11 cellular contexts compared by ENCODE assay signal in the genomic region with DNA sequence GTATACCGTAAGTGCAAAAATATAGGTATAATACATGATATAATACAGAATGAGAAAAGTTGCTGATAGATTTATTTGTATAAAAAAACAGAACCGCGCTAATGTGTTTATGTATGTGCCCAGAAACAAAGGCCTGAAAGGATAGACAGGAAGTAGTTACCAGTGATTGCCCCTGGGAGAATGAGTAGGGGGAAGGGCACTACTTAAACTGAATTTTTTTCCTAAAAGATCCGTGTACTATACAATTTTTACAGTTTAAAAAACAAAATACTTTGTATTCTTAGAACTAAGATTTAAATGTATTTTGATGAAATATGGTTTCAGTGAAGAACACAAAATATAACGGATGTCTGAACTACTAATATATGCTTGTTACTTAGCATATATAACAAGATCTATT. TPM values are rescaled to one million over a fixed set of nuclear protein-coding genes. Genes with fewer than 3 reads are reported as not detected.
A peak's percentile ranks its signal among the peaks of the same experiment; 100 is the strongest.
DNase-seq lines count a peak whose midpoint lies in the region; ATAC-seq, FAIRE-seq and TF ChIP-seq lines count a peak whose summit lies in the region.
"Had no signal": no experiment of that assay in that cellular context is flagged by ENCODE, and none has a peak within 500 bp of the region (broad histone marks: within the 10 kb centered on the region; RNA-seq: fewer than 3 reads in every experiment).

No MANE protein-coding gene starts in this region.

- H3K14ac ChIP-seq in trophoblast cell (ENCODE audit: low read length): no peak overlapping the region

- H3K79me1 ChIP-seq in trophoblast cell (ENCODE audit: low read length): peaks cover 13% of the 10 kb centered on the region

- POLR2A ChIA-PET in Panc1 (lab: Charles Lee): no interaction called here
- POLR2A ChIA-PET in endothelial cell of umbilical vein (lab: Charles Lee): no interaction called here

- H2AFZ ChIP-seq in endothelial cell of umbilical vein (ENCODE audit: low read depth, low read length) (no peak overlapping the region), trophoblast cell (ENCODE audit: insufficient read depth, low read length, poor library complexity) (no peak overlapping the region)

- H3K9me1 ChIP-seq in endothelial cell of umbilical vein (replicated peaks; ENCODE audit: control insufficient read depth, extremely low read depth, insufficient read depth, low read length): no peaks in the 10 kb centered on the region

- no peak overlapping the region for H2BK12ac ChIP-seq in trophoblast cell (ENCODE audit: low read length)

- peaks cover 46% of the 10 kb centered on the region for H3K4me1 ChIP-seq in left ventricle myocardium inferior
- H3K4me1 ChIP-seq in heart left ventricle: peaks cover 0 to 43% (median 17%) of the 10 kb centered on the region in 12 donors
- H3K4me1 ChIP-seq in Panc1 (ENCODE audit: control insufficient read depth, insufficient read depth, low read length): peaks cover 22% of the 10 kb centered on the region; the same call in 1 of the 2 replicates
- peaks cover 31% of the 10 kb centered on the region for H3K4me1 ChIP-seq in endothelial cell of umbilical vein (ENCODE audit: control insufficient read depth, extremely low read depth, insufficient read depth, low read length)
- H3K4me1 ChIP-seq in trophoblast cell (ENCODE audit: control insufficient read depth in 1 of 2, insufficient read depth in 2 of 2, low read length in 2 of 2): no peaks in the 10 kb centered on the region

- H3K36me3 Mint-ChIP-seq in type B pancreatic cell: no peaks in the 10 kb centered on the region

- H3K4me2 ChIP-seq in endothelial cell of umbilical vein (ENCODE audit: insufficient read depth, low read length) (peak overlapping the region; percentile 88), trophoblast cell (ENCODE audit: low read length) (no peak overlapping the region)

- peak overlapping the region; percentile 1 for H3K27ac ChIP-seq in left ventricle myocardium inferior (replicated peaks)
- peak overlapping the region in 1 of 12 donors; percentile 95 for H3K27ac ChIP-seq in heart left ventricle
- H3K27ac ChIP-seq in Panc1 (ENCODE audit: low read length): peak overlapping the region; percentile 88; the same call in 1 of the 2 replicates
- H3K27ac ChIP-seq in endothelial cell of umbilical vein (ENCODE audit: insufficient read depth, low read depth, low read length): no peak overlapping the region
- no peak overlapping the region for H3K27ac ChIP-seq in trophoblast cell (ENCODE audit: low read depth, low read length)

- peaks cover 25% of the 10 kb centered on the region for H3K4me1 Mint-ChIP-seq in type B pancreatic cell (ENCODE audit: unreplicated experiment)

- TF ChIP-seq CTCF in left ventricle myocardium inferior (IDR thresholded peaks at IDR 0.05; ENCODE audit: borderline replicate concordance) (no peak), heart left ventricle (IDR thresholded peaks at IDR 0.05) (no peak), Panc1 (IDR thresholded peaks at IDR 0.05) (no peak), endothelial cell of umbilical vein (IDR thresholded peaks at IDR 0.05; ENCODE audit: extremely low read depth in 1 of 2, insufficient read depth in 1 of 2, low read depth in 1 of 2, low read length in 2 of 2) (no peak), type B pancreatic cell (conservative IDR thresholded peaks at IDR 0.05) (no peak)

- H3K27me3 Mint-ChIP-seq in type B pancreatic cell: no peaks in the 10 kb centered on the region

- H3K9me3 ChIP-seq in left ventricle myocardium inferior (replicated peaks): no peaks in the 10 kb centered on the region
- H3K9me3 ChIP-seq in heart left ventricle: no peaks in the 10 kb centered on the region
- H3K9me3 ChIP-seq in Panc1 (ENCODE audit: control insufficient read depth, insufficient read depth, low read depth, low read length): no peaks in the 10 kb centered on the region
- H3K9me3 ChIP-seq in endothelial cell of umbilical vein (replicated peaks; ENCODE audit: control insufficient read depth, insufficient read depth, low read length): no peaks in the 10 kb centered on the region
- H3K9me3 ChIP-seq in trophoblast cell (ENCODE audit: insufficient read depth, low read depth, low read length): no peaks in the 10 kb centered on the region
- H3K9me3 ChIP-seq: adrenal gland, transverse colon had no signal

- intact Hi-C loops in left ventricle myocardium inferior (cut with micrococcal nuclease) (no loop called here), heart left ventricle (cut with DNase I) (loop anchor here in 5 of 10 donors (5.0 to 10.0 kb wide), 4 partner anchors 50 to 120 kb away; a partner anchor contains a TSS), Panc1 (cut with micrococcal nuclease; ENCODE audit: unreplicated experiment) (no loop called here), endothelial cell of umbilical vein (cut with micrococcal nuclease) (no loop called here)

- DNase-seq in left ventricle myocardium inferior: no peak
- DNase-seq in heart left ventricle: no peak
- DNase-seq in Panc1 (ENCODE audit: low read depth, low spot score): no peak
- DNase-seq in endothelial cell of umbilical vein (ENCODE audit: low read depth, low spot score): peak; percentile 51
- no peak for DNase-seq in type B pancreatic cell (ENCODE audit: extremely low spot score, unreplicated experiment)
- DNase-seq in trophoblast cell: no peak
- DNase-seq in GM19240 (ENCODE audit: insufficient read length, low spot score): no peak
- DNase-seq in cerebellum (ENCODE audit: low spot score): no peak
- DNase-seq: adrenal gland, transverse colon had no signal

- no peak overlapping the region for H3K23ac ChIP-seq in trophoblast cell (ENCODE audit: low read length)

- no peak overlapping the region for H3K9ac ChIP-seq in endothelial cell of umbilical vein (replicated peaks; ENCODE audit: extremely low read depth, insufficient read depth, low read length)
- H3K9ac ChIP-seq in trophoblast cell (ENCODE audit: low read length): no peak overlapping the region

- H3K27ac Mint-ChIP-seq in type B pancreatic cell: no peak overlapping the region
- H3K27ac Mint-ChIP-seq: T-helper 1 cell treated with Interleukin-12 subunit alpha and Interleukin-12 subunit beta and Interleukin-4 antibody, amounts not matched to agents 30 μg/mL and 1 μg/mL, for 36 hours had no signal

- peak; percentile 70 for FAIRE-seq in endothelial cell of umbilical vein (lab: Jason Lieb, UNC)

- H3K36me3 ChIP-seq in left ventricle myocardium inferior (no peaks in the 10 kb centered on the region), heart left ventricle (no peaks in the 10 kb centered on the region), Panc1 (ENCODE audit: control insufficient read depth, insufficient read depth, low read length) (no peaks in the 10 kb centered on the region), endothelial cell of umbilical vein (ENCODE audit: control insufficient read depth in 2 of 2, extremely low read depth in 1 of 2, insufficient read depth in 2 of 2, low read length in 2 of 2) (no peaks in the 10 kb centered on the region), trophoblast cell (ENCODE audit: control insufficient read depth in 1 of 2, insufficient read depth in 2 of 2, low read length in 2 of 2) (no peaks in the 10 kb centered on the region)
- H3K36me3 ChIP-seq: adrenal gland, transverse colon had no signal

- H3K27me3 ChIP-seq in left ventricle myocardium inferior (ENCODE audit: low read depth) (no peaks in the 10 kb centered on the region), heart left ventricle (no peaks in the 10 kb centered on the region), Panc1 (ENCODE audit: control insufficient read depth, insufficient read depth, low read length) (no peaks in the 10 kb centered on the region), endothelial cell of umbilical vein (ENCODE audit: control insufficient read depth in 2 of 2, insufficient read depth in 2 of 2, low read length in 2 of 2) (no peaks in the 10 kb centered on the region), trophoblast cell (ENCODE audit: insufficient read depth, low read length) (no peaks in the 10 kb centered on the region)
- H3K27me3 ChIP-seq: adrenal gland, transverse colon had no signal

- in situ Hi-C loops in Panc1 (cut with HindIII; ENCODE audit: low pct_unique_long_range_greater_than_20kb, low sequenced_read_pairs): no loop called here

- H4K20me1 ChIP-seq in endothelial cell of umbilical vein (replicated peaks; ENCODE audit: control insufficient read depth, extremely low read depth, insufficient read depth, low read length): peaks cover 2% of the 10 kb centered on the region

- dilution Hi-C loops in endothelial cell of umbilical vein (cut with MboI; ENCODE audit: extremely low pct_ligation_motif_present, low sequenced_read_pairs): no loop called here

- no peak overlapping the region for H2BK5ac ChIP-seq in trophoblast cell (ENCODE audit: low read depth, low read length, poor library complexity)

- no peak overlapping the region for H3K4ac ChIP-seq in trophoblast cell (ENCODE audit: low read depth, low read length)

- no peak overlapping the region for H4K12ac ChIP-seq in trophoblast cell (ENCODE audit: low read depth, low read length)

- H3K9me3 Mint-ChIP-seq in type B pancreatic cell: no peaks in the 10 kb centered on the region
- H3K9me3 Mint-ChIP-seq: T-helper 1 cell treated with Interleukin-12 subunit alpha and Interleukin-12 subunit beta and Interleukin-4 antibody, amounts not matched to agents 30 μg/mL and 1 μg/mL, for 36 hours had no signal

- H4K8ac ChIP-seq in trophoblast cell (ENCODE audit: low read depth, low read length): no peak overlapping the region

- H4K91ac ChIP-seq in trophoblast cell (ENCODE audit: low read depth, low read length): no peak overlapping the region

- ATAC-seq in heart left ventricle (no peak), Panc1 (no peak)

- H2AK5ac ChIP-seq in trophoblast cell (ENCODE audit: low read length): no peak overlapping the region

- TF ChIP-seq POLR2A in heart left ventricle (IDR thresholded peaks at IDR 0.05) (no peak), endothelial cell of umbilical vein (IDR thresholded peaks at IDR 0.05; ENCODE audit: low read depth, low read length) (no peak)

- H3K79me2 ChIP-seq in endothelial cell of umbilical vein (ENCODE audit: control insufficient read depth, insufficient read depth, low read length) (peaks cover 48% of the 10 kb centered on the region), trophoblast cell (ENCODE audit: control insufficient read depth, insufficient read depth, low read length, poor library complexity) (peaks cover 14% of the 10 kb centered on the region)

- 52 to 66% (median 62%) methylated on average over 5 of the region's 5 CpGs for WGBS in heart left ventricle, 4 donors
- WGBS in trophoblast cell (ENCODE audit: extremely low coverage, insufficient coverage, insufficient read length): no CpG with 5 or more reads among the region's 5 CpGs

- H3K4me3 Mint-ChIP-seq in type B pancreatic cell: peak overlapping the region; percentile 99

- H3K18ac ChIP-seq in trophoblast cell (ENCODE audit: low read length): no peak overlapping the region

- no peak overlapping the region for H2BK120ac ChIP-seq in trophoblast cell (ENCODE audit: insufficient read depth, low read length, poor library complexity)

- BruUV-seq in Panc1 (replicated peaks; lab: Mats Ljungman, UMichigan) (no TSS peak), endothelial cell of umbilical vein (replicated peaks; lab: Mats Ljungman, UMichigan) (no TSS peak)

- CTCF ChIA-PET in Panc1 (lab: Charles Lee) (no interaction called here), endothelial cell of umbilical vein (lab: Charles Lee) (interaction anchor here (1.0 kb wide), 1 partner anchor 27 kb away, joined by 4 read pairs; no protein-coding TSS in a partner anchor)

- H3K4me3 ChIP-seq in left ventricle myocardium inferior: no peak overlapping the region
- H3K4me3 ChIP-seq in heart left ventricle: peak overlapping the region in 3 of 12 donors; percentile 76 to 89 (median 85)
- H3K4me3 ChIP-seq in Panc1 (ENCODE audit: low read depth in 2 of 2, low read length in 2 of 2): peak overlapping the region in 1 of 2 experiments; percentile 97; a peak in 3 of 4 replicates
- no peak overlapping the region for H3K4me3 ChIP-seq in endothelial cell of umbilical vein (replicated peaks in 1 of 3; ENCODE audit: insufficient read depth in 1 of 3, low read depth in 1 of 3, low read length in 3 of 3)
- H3K4me3 ChIP-seq in trophoblast cell (ENCODE audit: low read depth, low read length): no peak overlapping the region
- H3K4me3 ChIP-seq: adrenal gland had no signal

RNA-seq across cellular contexts. Expression of a gene that starts 2.9 kb away (rescaled TPM):
- total RNA-seq in left ventricle myocardium inferior (2.3 TPM), heart left ventricle (1 to 10 TPM; 1.7 to 4.2 (median 2.4) TPM), Panc1 (2021; ENCODE audit: unreplicated experiment) (9.3 TPM), endothelial cell of umbilical vein (8.1 and 8.2 TPM in 2 replicates), type B pancreatic cell (ENCODE audit: low replicate concordance) (6.8 and 7.4 TPM in 2 replicates), cerebellum (23.2 TPM)
- polyA plus RNA-seq in heart left ventricle (1 to 10 TPM in 1 of 2 donors, under 1 TPM in 1; 0.95 to 1.7 TPM), endothelial cell of umbilical vein (1.0 and 1.4 TPM in 2 replicates)
- 2.4 TPM for polyA plus RNA-seq in Panc1 (2012; ENCODE audit: insufficient read length)
- polyA plus RNA-seq in endothelial cell of umbilical vein (2011; cell fraction: cytosol; rRNA removed): 1.4 and 1.6 TPM in 2 replicates
- 3.6 and 5.6 TPM in 2 replicates for polyA plus RNA-seq in endothelial cell of umbilical vein (2011; cell fraction: nucleus; rRNA removed)
- 3.3 and 4.7 TPM in 2 replicates for polyA plus RNA-seq in endothelial cell of umbilical vein (2012)
- 2.1 and 3.2 TPM in 2 replicates for polyA minus RNA-seq in endothelial cell of umbilical vein
- polyA minus RNA-seq in endothelial cell of umbilical vein (2011; cell fraction: cytosol; rRNA and poly(A)+ RNA removed): 5.9 TPM
- 12.6 and 17.8 TPM in 2 replicates for polyA minus RNA-seq in endothelial cell of umbilical vein (2011; cell fraction: nucleus; rRNA and poly(A)+ RNA removed)
- polyA plus RNA-seq in trophoblast cell (2013): 4.9 and 5.0 TPM in 2 replicates

RNA-seq across cellular contexts. Expression of a gene that starts 4.2 kb away (rescaled TPM):
- 173 TPM for total RNA-seq in left ventricle myocardium inferior
- total RNA-seq in heart left ventricle: 100 to 1,000 TPM in 8 of 9 donors, 10 to 100 TPM in 1; 73.9 to 179 (median 155) TPM
- polyA plus RNA-seq in heart left ventricle: 10 to 100 TPM; 75.6 to 91.2 TPM
- total RNA-seq in Panc1 (2021; ENCODE audit: unreplicated experiment): 64.1 TPM
- polyA plus RNA-seq in Panc1 (2012; ENCODE audit: insufficient read length): 46.5 TPM
- 53.0 and 57.3 TPM in 2 replicates for total RNA-seq in endothelial cell of umbilical vein
- polyA plus RNA-seq in endothelial cell of umbilical vein: 21.1 and 25.5 TPM in 2 replicates
- 51.5 and 54.8 TPM in 2 replicates for polyA plus RNA-seq in endothelial cell of umbilical vein (2011; cell fraction: cytosol; rRNA removed)
- 22.3 and 23.9 TPM in 2 replicates for polyA plus RNA-seq in endothelial cell of umbilical vein (2011; cell fraction: nucleus; rRNA removed)
- 49.8 and 85.9 TPM in 2 replicates for polyA plus RNA-seq in endothelial cell of umbilical vein (2012)
- 7.7 and 11.8 TPM in 2 replicates for polyA minus RNA-seq in endothelial cell of umbilical vein
- 12.4 TPM for polyA minus RNA-seq in endothelial cell of umbilical vein (2011; cell fraction: cytosol; rRNA and poly(A)+ RNA removed)
- 8.8 and 13.8 TPM in 2 replicates for polyA minus RNA-seq in endothelial cell of umbilical vein (2011; cell fraction: nucleus; rRNA and poly(A)+ RNA removed)
- 41.4 and 55.8 TPM in 2 replicates for total RNA-seq in type B pancreatic cell (ENCODE audit: low replicate concordance)
- 25.8 and 28.0 TPM in 2 replicates for polyA plus RNA-seq in trophoblast cell (2013)
- total RNA-seq in cerebellum: 19.1 TPM

Comparison
In these comparisons a context has a peak if more than half of its experiments do, and no peak if none do; other contexts are left out.
1. H3K27ac ChIP-seq: peak in left ventricle myocardium inferior (single experiment) and Panc1 (single experiment); none in endothelial cell of umbilical vein (single experiment) and trophoblast cell (single experiment).